7 cellular contexts compared by ENCODE assay signal in the genomic region with DNA sequence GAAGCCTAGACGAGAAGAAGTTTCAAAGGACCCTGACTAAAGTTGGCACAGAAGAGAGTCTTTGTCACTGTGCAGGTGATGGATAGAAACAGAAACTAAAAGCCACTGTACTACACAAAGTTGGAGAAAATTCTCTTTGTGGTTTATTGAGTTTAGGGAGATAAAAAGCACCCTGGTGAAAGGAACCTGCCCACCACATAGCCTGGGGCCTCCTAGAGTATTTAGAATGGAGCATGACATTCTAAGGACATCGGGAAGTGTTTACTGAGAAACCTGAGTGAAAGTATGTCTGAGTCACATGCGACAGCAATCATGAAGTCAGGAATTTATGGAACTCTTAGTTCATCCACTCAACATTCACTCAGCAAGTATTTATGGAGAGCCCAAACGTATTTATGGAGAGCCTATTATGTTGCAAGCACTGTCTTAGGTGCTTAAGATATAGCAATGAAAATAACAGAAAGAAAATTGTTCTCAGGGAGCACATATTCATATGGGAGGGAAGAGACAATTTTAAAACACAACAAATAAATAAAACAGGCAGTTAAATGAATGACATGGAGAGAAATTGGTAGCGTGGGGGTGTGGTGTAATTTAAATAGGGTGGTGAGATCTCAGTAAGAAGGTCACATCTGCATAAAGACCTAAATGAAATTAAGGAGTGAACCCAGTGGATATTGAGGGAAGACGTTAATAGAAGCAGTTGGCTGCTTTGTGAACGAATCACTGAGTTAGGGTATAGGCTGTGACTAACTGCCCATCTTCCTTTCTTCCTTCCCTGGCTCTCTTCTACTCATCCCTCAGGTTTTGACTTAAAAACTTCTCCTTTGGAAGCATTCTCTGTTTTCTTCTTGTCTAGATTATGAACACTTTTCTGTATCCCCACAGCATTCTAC.
DNase-seq lines count a peak whose midpoint lies in the region; ATAC-seq, FAIRE-seq and TF ChIP-seq lines count a peak whose summit lies in the region.

No MANE protein-coding gene starts in this region.

- H3K9me3 ChIP-seq in OCI-LY7 (ENCODE audit: low read length): no peaks in the 10 kb centered on the region

- H3K27me3 Mint-ChIP-seq in stimulated activated naive B cell treated with anti-CD40 and anti-IgM and Interleukin-4, amounts not matched to agents 10 μg/mL and 1 μg/mL and 100 μg/mL, for 72 hours: no peaks in the 10 kb centered on the region

- H3K9me2 ChIP-seq in OCI-LY7 (ENCODE audit: insufficient read depth, low read length): no peaks in the 10 kb centered on the region

- no peak for TF ChIP-seq CTCF in OCI-LY7 (conservative IDR thresholded peaks at IDR 0.05; ENCODE audit: low read length)

- CTCF ChIA-PET in OCI-LY7 (lab: Charles Lee; ENCODE audit: unreplicated experiment): no interaction called here

- no peak overlapping the region for H2AFZ ChIP-seq in OCI-LY7 (ENCODE audit: low read length)

- FAIRE-seq in GM18507 (lab: Jason Lieb, UNC): peak; percentile 71

- no peak overlapping the region for H3K27ac Mint-ChIP-seq in stimulated activated naive B cell treated with anti-CD40 and anti-IgM and Interleukin-4, amounts not matched to agents 10 μg/mL and 1 μg/mL and 100 μg/mL, for 72 hours

- no TSS peak for BruUV-seq in OCI-LY7 (replicated peaks; lab: Mats Ljungman, UMichigan)

- H3K79me2 ChIP-seq in OCI-LY7 (ENCODE audit: insufficient read depth, low read depth, low read length): no peaks in the 10 kb centered on the region

- H3K4me3 Mint-ChIP-seq in stimulated activated naive B cell treated with anti-CD40 and anti-IgM and Interleukin-4, amounts not matched to agents 10 μg/mL and 1 μg/mL and 100 μg/mL, for 72 hours: peak overlapping the region in 1 of 2 donors; percentile 9

- ATAC-seq in HG02642 (IDR thresholded peaks at IDR 0.05; ENCODE audit: poor library complexity, unreplicated experiment): peak; percentile 71
- peak; percentile 53 to 59 for ATAC-seq in stimulated activated naive B cell treated with anti-CD40 and anti-IgM and Interleukin-4, amounts not matched to agents 10 μg/mL and 1 μg/mL and 100 μg/mL, for 72 hours (replicated peaks)

- peaks cover 27% of the 10 kb centered on the region for H3K4me1 ChIP-seq in OCI-LY7 (ENCODE audit: insufficient read depth, low read length, poor library complexity, severe bottlenecking)

- intact Hi-C loops in OCI-LY7 (cut with micrococcal nuclease; ENCODE audit: unreplicated experiment): no loop called here

- H3K4me1 Mint-ChIP-seq in stimulated activated naive B cell treated with anti-CD40 and anti-IgM and Interleukin-4, amounts not matched to agents 10 μg/mL and 1 μg/mL and 100 μg/mL, for 72 hours: peaks cover 36 to 64% of the 10 kb centered on the region in 2 donors

- H3K27ac ChIP-seq in OCI-LY7 (ENCODE audit: low read depth, low read length, poor library complexity, severe bottlenecking): no peak overlapping the region
- peak overlapping the region; percentile 88 for H3K27ac ChIP-seq in epithelial cell of prostate

- peaks cover 0 to 8% of the 10 kb centered on the region in 2 donors for H3K36me3 Mint-ChIP-seq in stimulated activated naive B cell treated with anti-CD40 and anti-IgM and Interleukin-4, amounts not matched to agents 10 μg/mL and 1 μg/mL and 100 μg/mL, for 72 hours

- no peak overlapping the region for H3K4me3 ChIP-seq in OCI-LY7 (ENCODE audit: low read depth, low read length, poor library complexity, severe bottlenecking)

- H3K4me2 ChIP-seq in OCI-LY7 (ENCODE audit: low read length): peak overlapping the region; percentile 31; the same call in 1 of the 2 replicates

- no peaks in the 10 kb centered on the region for H4K20me1 ChIP-seq in OCI-LY7 (ENCODE audit: insufficient read depth, low read length)

- POLR2A ChIA-PET in OCI-LY7 (lab: Charles Lee): interaction anchor here (0.8 kb wide), 1 partner anchor 24 kb away, joined by 3 read pairs; no protein-coding TSS in a partner anchor

- H3K9me3 Mint-ChIP-seq in stimulated activated naive B cell treated with anti-CD40 and anti-IgM and Interleukin-4, amounts not matched to agents 10 μg/mL and 1 μg/mL and 100 μg/mL, for 72 hours: no peaks in the 10 kb centered on the region

- DNase-seq in GM18507 (ENCODE audit: extremely low spot score, insufficient read length, low read depth) (no peak), OCI-LY7 (ENCODE audit: low spot score) (peak; percentile 34), epithelial cell of prostate (ENCODE audit: low read depth, low spot score) (peak; percentile 77), DMS153 (lab: John Stamatoyannopoulos, UW) (no peak), NCI-H69 (lab: John Stamatoyannopoulos, UW) (no peak)
- no peak for DNase-seq in stimulated activated naive B cell treated with anti-CD40 and anti-IgM and Interleukin-4, amounts not matched to agents 10 μg/mL and 1 μg/mL and 100 μg/mL, for 72 hours

- H3K36me3 ChIP-seq in OCI-LY7 (ENCODE audit: insufficient read depth, low read length): no peaks in the 10 kb centered on the region

Comparison
In these comparisons a context has a peak if more than half of its experiments do, and no peak if none do; other contexts are left out.
1. DNase-seq: peak in OCI-LY7 (single experiment) and epithelial cell of prostate (single experiment); none in GM18507 (single experiment), stimulated activated naive B cell treated with anti-CD40 and anti-IgM and Interleukin-4, amounts not matched to agents 10 μg/mL and 1 μg/mL and 100 μg/mL, for 72 hours (single experiment), DMS153 (single experiment) and NCI-H69 (single experiment).